Comparison of ENCODE assay signal across 18 cellular contexts in the genomic region with DNA sequence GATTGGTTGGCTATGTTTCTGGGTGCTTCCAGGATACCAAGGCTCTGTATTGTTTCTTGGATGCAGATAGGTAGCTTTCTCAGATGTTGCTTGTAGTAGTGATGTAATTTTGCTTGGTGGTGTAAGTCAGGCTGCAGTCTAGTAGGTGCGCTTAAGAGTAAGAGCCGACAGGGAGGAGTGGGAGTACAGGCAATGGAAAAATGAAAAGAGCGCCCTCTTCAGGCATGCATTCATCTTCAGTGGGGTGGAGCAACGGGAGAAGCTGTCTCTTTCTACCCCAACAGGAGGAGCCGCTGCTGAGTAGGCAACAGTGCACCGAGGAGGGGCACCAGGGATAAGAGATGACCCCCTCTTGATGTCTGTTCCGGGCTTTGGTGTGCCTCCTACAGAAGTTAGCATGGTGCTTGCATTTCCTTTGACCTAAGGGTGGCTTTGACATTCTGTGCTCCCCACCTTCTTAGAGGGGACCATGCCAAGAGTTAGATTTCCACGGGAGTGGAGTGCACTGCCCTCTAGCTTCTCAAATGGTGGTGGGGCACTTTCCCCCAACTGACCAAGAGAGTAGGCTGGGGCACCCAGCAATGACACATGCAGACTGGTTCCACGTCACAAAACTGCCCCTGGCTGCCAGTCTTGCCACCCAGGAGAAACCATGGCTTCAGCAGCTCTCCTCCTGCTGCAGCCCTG. TPM values are rescaled to one million over a fixed set of nuclear protein-coding genes. Genes with fewer than 3 reads are reported as not detected.
DNase-seq lines count a peak whose midpoint lies in the region; ATAC-seq and TF ChIP-seq lines count a peak whose summit lies in the region.
"Had no signal": no experiment of that assay in that cellular context is flagged by ENCODE, and none has a peak within 500 bp of the region (broad histone marks: within the 10 kb centered on the region; RNA-seq: fewer than 3 reads in every experiment).

No MANE protein-coding gene starts in this region.

- CTCF ChIA-PET in activated naive CD4-positive, alpha-beta T cell treated with anti-CD3 and anti-CD28 coated beads, Interleukin-2, amount 10 ng/mL, durations not matched to agents 7 days and 5 days (lab: Charles Lee), result interaction anchor here (0.5 to 1.2 kb wide), 2 partner anchors 8 to 120 kb away, joined by 3 read pairs; no protein-coding TSS in a partner anchor

- no peak overlapping the region for H4K5ac ChIP-seq in mesendoderm (ENCODE audit: low read length)

- ATAC-seq in GM21528 (IDR thresholded peaks at IDR 0.05; ENCODE audit: low FRiP score, unreplicated experiment), result no peak
- ATAC-seq: sciatic nerve had no signal

- H4K20me1 ChIP-seq in Loucy (ENCODE audit: insufficient read depth, low read length, poor library complexity, severe bottlenecking), result no peaks in the 10 kb centered on the region

- TF ChIP-seq CTCF in Loucy (conservative IDR thresholded peaks at IDR 0.05; ENCODE audit: low read length), result peak; percentile 47

- H3K36me3 ChIP-seq in Loucy (ENCODE audit: insufficient read depth, low read length) (no peaks in the 10 kb centered on the region), mesendoderm (ENCODE audit: control insufficient read depth, insufficient read depth, low read length) (no peaks in the 10 kb centered on the region)
- H3K36me3 ChIP-seq: neutrophil had no signal

- no peak overlapping the region for H3K23ac ChIP-seq in mesendoderm (ENCODE audit: low read length)

- H2BK5ac ChIP-seq in mesendoderm (ENCODE audit: low read length), result no peak overlapping the region

- no peaks in the 10 kb centered on the region for H3K9me3 ChIP-seq in Loucy (ENCODE audit: insufficient read depth, low read depth, low read length)
- H3K9me3 ChIP-seq: neutrophil had no signal

- H3K9ac ChIP-seq in Loucy (ENCODE audit: low read depth, low read length, poor library complexity, severe bottlenecking) (no peak overlapping the region), mesendoderm (ENCODE audit: low read length) (no peak overlapping the region)

- H3K36me3 Mint-ChIP-seq in activated naive CD4-positive, alpha-beta T cell treated with anti-CD3 and anti-CD28 coated beads, Interleukin-2, amount 10 ng/mL, durations not matched to agents 7 days and 5 days, result peaks cover 4% of the 10 kb centered on the region

- peaks cover 5% of the 10 kb centered on the region for H3K9me3 Mint-ChIP-seq in activated naive CD4-positive, alpha-beta T cell treated with anti-CD3 and anti-CD28 coated beads, Interleukin-2, amount 10 ng/mL, durations not matched to agents 7 days and 5 days
- H3K9me3 Mint-ChIP-seq: memory B cell had no signal

- H2BK15ac ChIP-seq in mesendoderm (replicated peaks; ENCODE audit: low read depth), result no peak overlapping the region

- H3K27me3 Mint-ChIP-seq in activated naive CD4-positive, alpha-beta T cell treated with anti-CD3 and anti-CD28 coated beads, Interleukin-2, amount 10 ng/mL, durations not matched to agents 7 days and 5 days, result peaks cover 47% of the 10 kb centered on the region

- DNase-seq in NCI-H82 (lab: John Stamatoyannopoulos, UW), result peak; percentile 9
- DNase-seq in NCI-H82 treated with DMSO at 0.1 percent for 48 hours (lab: John Stamatoyannopoulos, UW; ENCODE audit: unreplicated experiment), result no peak
- peak; percentile 9 for DNase-seq in amniotic epithelial cell (ENCODE audit: low read depth)
- DNase-seq in mesendoderm, result peak; percentile 71
- DNase-seq in T1000 (lab: John Stamatoyannopoulos, UW), result no peak
- no peak for DNase-seq in activated naive CD4-positive, alpha-beta T cell treated with anti-CD3 and anti-CD28 coated beads, Interleukin-2, amount 10 ng/mL, durations not matched to agents 7 days and 5 days
- DNase-seq: activated T-cell treated with anti-CD3 and anti-CD28 coated beads, Interleukin-2, amount 50 U/mL, for 48 hours; anterior cingulate cortex; GF-D8; IMR-90; NCI-H146; stimulated activated CD4-positive, alpha-beta T cell treated with anti-CD3 and anti-CD28 coated beads, Interleukin-4, amount 100 ng/mL, for 24 hours had no signal

- no peak overlapping the region for H3K18ac ChIP-seq in mesendoderm (ENCODE audit: low read length)

- no peak overlapping the region for H3K4me3 ChIP-seq in Loucy (ENCODE audit: low read length, poor library complexity, severe bottlenecking)
- H3K4me3 ChIP-seq in mesendoderm (ENCODE audit: low read length), result no peak overlapping the region

- no CpG with 5 or more reads among the region's 9 CpGs for WGBS in mesendoderm (ENCODE audit: extremely low coverage, insufficient coverage, low lambda C conversion rate)

- H3K27ac Mint-ChIP-seq in activated naive CD4-positive, alpha-beta T cell treated with anti-CD3 and anti-CD28 coated beads, Interleukin-2, amount 10 ng/mL, durations not matched to agents 7 days and 5 days, result no peak overlapping the region
- H3K27ac Mint-ChIP-seq: memory B cell; T-helper 1 cell treated with Interleukin-12 subunit alpha and Interleukin-12 subunit beta and Interleukin-4 antibody, amounts not matched to agents 30 μg/mL and 1 μg/mL, for 36 hours had no signal

- H2BK120ac ChIP-seq in mesendoderm (ENCODE audit: low read depth, low read length), result no peak overlapping the region

- no peak overlapping the region for H2AK5ac ChIP-seq in mesendoderm (ENCODE audit: low read length)

- H3K4me2 ChIP-seq in Loucy (ENCODE audit: low read depth, low read length, poor library complexity, severe bottlenecking) (no peak overlapping the region), mesendoderm (ENCODE audit: low read length) (no peak overlapping the region)

- no peaks in the 10 kb centered on the region for H3K9me2 ChIP-seq in Loucy (replicated peaks; ENCODE audit: low read depth, low read length)

- H3F3A ChIP-seq in Loucy (ENCODE audit: low read depth), result no peaks in the 10 kb centered on the region

- no peak overlapping the region for H2AFZ ChIP-seq in Loucy (ENCODE audit: low read length)

- H4K8ac ChIP-seq in mesendoderm (ENCODE audit: low read depth, low read length), result no peak overlapping the region

- peaks cover 15% of the 10 kb centered on the region for H3K4me1 Mint-ChIP-seq in activated naive CD4-positive, alpha-beta T cell treated with anti-CD3 and anti-CD28 coated beads, Interleukin-2, amount 10 ng/mL, durations not matched to agents 7 days and 5 days

- no peak overlapping the region for H3K27ac ChIP-seq in mesendoderm (ENCODE audit: low read depth, low read length)
- H3K27ac ChIP-seq: neutrophil had no signal

- H3K4me1 ChIP-seq in Loucy (ENCODE audit: insufficient read depth, low read length, poor library complexity, severe bottlenecking), result no peaks in the 10 kb centered on the region
- H3K4me1 ChIP-seq in mesendoderm (ENCODE audit: control insufficient read depth, low read depth, low read length), result no peaks in the 10 kb centered on the region

- H3K4ac ChIP-seq in mesendoderm (ENCODE audit: low read depth, low read length), result no peak overlapping the region

- no peak overlapping the region for H3K56ac ChIP-seq in mesendoderm (ENCODE audit: low read length)

- no peaks in the 10 kb centered on the region for H3K79me2 ChIP-seq in Loucy (ENCODE audit: insufficient read depth, low read length)
- H3K79me2 ChIP-seq in mesendoderm (ENCODE audit: control insufficient read depth, insufficient read depth, low read length), result no peaks in the 10 kb centered on the region

- peaks cover 6% of the 10 kb centered on the region for H3K27me3 ChIP-seq in Loucy (ENCODE audit: insufficient read depth, low read length, poor library complexity, severe bottlenecking)
- no peaks in the 10 kb centered on the region for H3K27me3 ChIP-seq in mesendoderm (ENCODE audit: insufficient read depth, low read length, poor library complexity)

- no peaks in the 10 kb centered on the region for H3K79me1 ChIP-seq in mesendoderm (ENCODE audit: low read length)

- no peak overlapping the region for H3K4me3 Mint-ChIP-seq in activated naive CD4-positive, alpha-beta T cell treated with anti-CD3 and anti-CD28 coated beads, Interleukin-2, amount 10 ng/mL, durations not matched to agents 7 days and 5 days
- H3K4me3 Mint-ChIP-seq: memory B cell; T-helper 1 cell treated with Interleukin-12 subunit alpha and Interleukin-12 subunit beta and Interleukin-4 antibody, amounts not matched to agents 30 μg/mL and 1 μg/mL, for 36 hours had no signal

RNA-seq across cellular contexts. Expression of a gene that starts 56.1 kb away (rescaled TPM):
- 2.9 TPM for polyA plus RNA-seq in mesendoderm (2013, experiment 1 of 2)
- 2.6 TPM for polyA plus RNA-seq in mesendoderm (2013, experiment 2 of 2)

Comparison
In these comparisons a context has a peak if more than half of its experiments do, and no peak if none do; other contexts are left out.
1. DNase-seq: peak in NCI-H82 (single experiment), amniotic epithelial cell (single experiment) and mesendoderm (single experiment); none in NCI-H82 treated with DMSO at 0.1 percent for 48 hours (single experiment), T1000 (single experiment) and activated naive CD4-positive, alpha-beta T cell treated with anti-CD3 and anti-CD28 coated beads, Interleukin-2, amount 10 ng/mL, durations not matched to agents 7 days and 5 days (single experiment).